Comparison of ENCODE assay signal across 27 cellular contexts in the genomic region with DNA sequence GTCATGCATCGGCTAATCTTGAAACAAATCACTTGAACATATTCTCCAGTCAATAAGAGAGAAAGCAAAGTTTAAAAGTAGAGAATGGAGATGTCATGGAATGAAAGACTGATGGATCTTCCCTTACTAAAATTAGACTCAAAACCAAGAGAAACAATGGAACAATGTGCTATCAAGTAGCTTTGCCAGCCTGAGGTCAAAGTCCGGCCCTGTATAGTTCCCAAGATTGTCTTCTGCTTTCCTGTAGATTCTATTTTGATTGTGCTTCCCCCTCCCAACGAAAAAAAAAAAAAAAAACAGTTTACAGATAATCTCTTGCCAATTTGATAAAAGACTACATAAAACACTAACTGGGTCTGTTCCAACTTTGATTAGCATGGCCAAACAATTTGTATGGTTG. TPM values are rescaled to one million over a fixed set of nuclear protein-coding genes. Genes with fewer than 3 reads are reported as not detected.
"Had no signal": no experiment of that assay in that cellular context is flagged by ENCODE, and none has a peak within 500 bp of the region (broad histone marks: within the 10 kb centered on the region; RNA-seq: fewer than 3 reads in every experiment).

No MANE protein-coding gene starts in this region.

- H3K4me3 ChIP-seq: dorsolateral prefrontal cortex, gastrocnemius medialis, left lung, prostate gland, sigmoid colon, spleen, testis, tibial artery, upper lobe of left lung had no signal

- H3K9me3 ChIP-seq: gastrocnemius medialis, left lung, prostate gland, sigmoid colon, spleen, testis, tibial artery, upper lobe of left lung had no signal

- H2AFZ ChIP-seq: parathyroid adenoma had no signal

- H3K36me3 ChIP-seq: gastrocnemius medialis, left lung, prostate gland, sigmoid colon, spleen, tibial artery, upper lobe of left lung had no signal

- H3K79me2 ChIP-seq: parathyroid adenoma had no signal

- H3K4me1 Mint-ChIP-seq: natural killer cell had no signal

- H3K36me3 Mint-ChIP-seq: natural killer cell; stimulated activated memory B cell treated with anti-CD40 and anti-IgM and Interleukin-4, amounts not matched to agents 10 μg/mL and 1 μg/mL and 100 μg/mL, for 72 hours had no signal

- H3K27ac ChIP-seq: dorsolateral prefrontal cortex, epithelial cell of prostate, gastrocnemius medialis, left lung, parathyroid adenoma, prostate gland, sigmoid colon, spleen, testis, tibial artery, upper lobe of left lung had no signal

- DNase-seq: cortex of kidney; dorsolateral prefrontal cortex; effector CD4-positive, alpha-beta T cell; foreskin fibroblast; gastrocnemius medialis; head of caudate nucleus; kidney; left lung; mammary epithelial cell; mesendoderm; midbrain; natural killer cell; occipital lobe; right cardiac atrium; sigmoid colon; spleen; stimulated activated CD4-positive, alpha-beta T cell treated with anti-CD3 and anti-CD28 coated beads, Interleukin-4, amount 100 ng/mL, for 4 hours; stimulated activated naive CD8-positive, alpha-beta T cell treated with anti-CD3 and anti-CD28 coated beads, Interleukin-15, Interleukin-2, amounts not matched to agents 100 U/mL and 50 U/mL, for 24 hours; substantia nigra; testis; tibial artery; upper lobe of left lung had no signal

- ATAC-seq: esophagus mucosa; gastrocnemius medialis; left lung; natural killer cell; right cardiac atrium; stimulated activated memory B cell treated with anti-CD40 and anti-IgM and Interleukin-4, amounts not matched to agents 10 μg/mL and 1 μg/mL and 100 μg/mL, for 72 hours; stimulated activated naive CD8-positive, alpha-beta T cell treated with anti-CD3 and anti-CD28 coated beads, Interleukin-15, Interleukin-2, amounts not matched to agents 100 U/mL and 50 U/mL, for 24 hours had no signal

- H3K9me3 Mint-ChIP-seq: natural killer cell; stimulated activated memory B cell treated with anti-CD40 and anti-IgM and Interleukin-4, amounts not matched to agents 10 μg/mL and 1 μg/mL and 100 μg/mL, for 72 hours had no signal

- H3K27me3 ChIP-seq: gastrocnemius medialis, sigmoid colon, testis, upper lobe of left lung had no signal

- H3K4me3 Mint-ChIP-seq: natural killer cell; stimulated activated memory B cell treated with anti-CD40 and anti-IgM and Interleukin-4, amounts not matched to agents 10 μg/mL and 1 μg/mL and 100 μg/mL, for 72 hours had no signal

- H3K4me1 ChIP-seq: gastrocnemius medialis, left lung, parathyroid adenoma, prostate gland, sigmoid colon, testis, tibial artery, upper lobe of left lung had no signal

- H3K27me3 Mint-ChIP-seq: stimulated activated memory B cell treated with anti-CD40 and anti-IgM and Interleukin-4, amounts not matched to agents 10 μg/mL and 1 μg/mL and 100 μg/mL, for 72 hours had no signal

RNA-seq across cellular contexts. Expression of a gene that starts 40.8 kb away (rescaled TPM):
- total RNA-seq: natural killer cell had no signal
